Comparison of ENCODE assay signal across 34 cellular contexts in the genomic region with DNA sequence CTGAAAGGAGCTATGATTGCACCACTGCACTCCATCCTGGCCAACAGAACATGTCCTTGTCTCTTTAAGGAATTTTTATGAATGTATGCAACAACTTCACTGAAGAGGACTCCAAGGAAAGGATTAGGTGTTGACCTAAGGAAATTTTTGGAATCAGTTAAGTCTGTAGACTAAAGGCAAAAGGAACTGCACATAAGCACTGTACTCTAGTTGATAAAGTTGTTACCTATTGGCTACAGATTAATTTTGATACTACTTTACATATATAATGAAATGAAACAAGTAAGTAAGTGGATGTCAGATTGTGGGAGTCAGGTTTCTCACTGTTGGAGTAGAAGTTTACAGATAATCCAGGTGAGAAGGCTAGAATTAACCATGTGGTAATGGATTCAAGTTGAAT.
"Had no signal": no experiment of that assay in that cellular context is flagged by ENCODE, and none has a peak within 500 bp of the region (broad histone marks: within the 10 kb centered on the region; RNA-seq: fewer than 3 reads in every experiment).

No MANE protein-coding gene starts in this region.

- H3K4me3 ChIP-seq: MG63 had no signal

- H3K9me3 ChIP-seq: MG63 had no signal

- DNase-seq: Karpas-422, Kasumi-1, MG63, MM.1S, MV-4-11, NCI-H1048, NCI-H1092, NCI-H1092 treated with DMSO at 0.1 percent for 48 hours, NCI-H1105, NCI-H1105 treated with DMSO at 0.1 percent for 48 hours, NCI-H1417, NCI-H1417 treated with DMSO at 0.1 percent for 48 hours, NCI-H1436, NCI-H1436 treated with DMSO at 0.1 percent for 48 hours, NCI-H146, NCI-H1694, NCI-H1694 treated with DMSO at 0.1 percent for 48 hours, NCI-H187, NCI-H187 treated with DMSO at 0.1 percent for 48 hours, NCI-H1930, NCI-H2029, NCI-H2029 treated with DMSO at 0.1 percent for 48 hours, NCI-H2081, NCI-H2081 treated with DMSO at 0.1 percent for 48 hours, NCI-H2107, NCI-H2171, NCI-H2171 treated with DMSO at 0.1 percent for 48 hours, NCI-H2227 treated with DMSO at 0.1 percent for 48 hours, NCI-H226, NCI-H345, NCI-H446, NCI-H446 treated with DMSO at 0.1 percent for 48 hours, NCI-H510A, NCI-H510A treated with DMSO at 0.1 percent for 48 hours had no signal

- H3K27me3 ChIP-seq: MG63 had no signal

- H3K36me3 ChIP-seq: MG63 had no signal
